9 cellular contexts compared by ENCODE assay signal in the genomic region with DNA sequence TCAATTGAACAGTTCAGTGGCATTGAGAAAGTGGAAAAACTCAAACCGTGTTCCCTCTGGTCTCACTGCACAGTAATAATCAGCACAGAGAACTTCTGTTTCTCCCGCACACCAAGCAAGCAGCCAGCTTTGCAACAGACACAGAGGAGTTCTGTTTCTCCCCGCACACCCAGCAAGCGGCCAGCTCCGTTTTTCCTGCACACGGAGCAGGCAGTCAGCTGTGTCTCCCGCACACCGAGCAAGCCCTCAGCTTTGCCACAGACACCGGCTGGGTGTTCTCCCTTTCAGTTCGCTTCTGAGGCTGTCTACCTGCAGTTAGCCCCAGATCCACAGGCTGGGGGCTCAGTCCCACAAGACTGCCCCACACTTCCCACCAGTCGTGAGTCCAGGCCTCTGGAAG. TPM values are rescaled to one million over a fixed set of nuclear protein-coding genes. Genes with fewer than 3 reads are reported as not detected.
DNase-seq lines count a peak whose midpoint lies in the region; ATAC-seq lines count a peak whose summit lies in the region.
"Had no signal": no experiment of that assay in that cellular context is flagged by ENCODE, and none has a peak within 500 bp of the region (broad histone marks: within the 10 kb centered on the region; RNA-seq: fewer than 3 reads in every experiment).

No MANE protein-coding gene starts in this region.

- CTCF ChIA-PET in activated CD4-positive, alpha-beta T cell treated with anti-CD3 and anti-CD28 coated beads, Interleukin-2, amount 10 ng/mL, durations not matched to agents 7 days and 5 days (lab: Charles Lee) = interaction anchor here (1.5 to 1.9 kb wide), 2 partner anchors 9 to 13 kb away, joined by 5 to 7 read pairs; no protein-coding TSS in a partner anchor

- peaks cover 24% of the 10 kb centered on the region for H3K4me1 Mint-ChIP-seq in activated CD4-positive, alpha-beta T cell treated with anti-CD3 and anti-CD28 coated beads, Interleukin-2, amount 10 ng/mL, durations not matched to agents 7 days and 5 days
- peaks cover 8% of the 10 kb centered on the region for H3K4me1 Mint-ChIP-seq in central memory CD8-positive, alpha-beta T cell

- POLR2A ChIA-PET in activated CD4-positive, alpha-beta T cell treated with anti-CD3 and anti-CD28 coated beads, Interleukin-2, amount 10 ng/mL, durations not matched to agents 7 days and 5 days (lab: Charles Lee) = no interaction called here

- H3K9me3 Mint-ChIP-seq in activated CD4-positive, alpha-beta T cell treated with anti-CD3 and anti-CD28 coated beads, Interleukin-2, amount 10 ng/mL, durations not matched to agents 7 days and 5 days = peaks cover 2% of the 10 kb centered on the region
- H3K9me3 Mint-ChIP-seq in central memory CD8-positive, alpha-beta T cell = no peaks in the 10 kb centered on the region

- H3K27me3 Mint-ChIP-seq in activated CD4-positive, alpha-beta T cell treated with anti-CD3 and anti-CD28 coated beads, Interleukin-2, amount 10 ng/mL, durations not matched to agents 7 days and 5 days = peaks cover 2% of the 10 kb centered on the region
- H3K27me3 Mint-ChIP-seq in central memory CD8-positive, alpha-beta T cell = no peaks in the 10 kb centered on the region

- H3K36me3 Mint-ChIP-seq in activated CD4-positive, alpha-beta T cell treated with anti-CD3 and anti-CD28 coated beads, Interleukin-2, amount 10 ng/mL, durations not matched to agents 7 days and 5 days (ENCODE audit: low read depth) = no peaks in the 10 kb centered on the region
- H3K36me3 Mint-ChIP-seq in central memory CD8-positive, alpha-beta T cell (ENCODE audit: insufficient read depth) = no peaks in the 10 kb centered on the region

- no peak for DNase-seq in activated CD4-positive, alpha-beta T cell treated with anti-CD3 and anti-CD28 coated beads, Interleukin-2, amount 10 ng/mL, durations not matched to agents 7 days and 5 days
- no peak for DNase-seq in activated CD4-positive, alpha-beta T cell treated with anti-CD3 and anti-CD28 coated beads, Interleukin-2, amount 50 U/mL, for 4 hours
- no peak for DNase-seq in central memory CD8-positive, alpha-beta T cell (ENCODE audit: low spot score in 2 of 2)
- no peak for DNase-seq in sciatic nerve (ENCODE audit: low spot score)
- DNase-seq in activated CD4-positive, CD25-positive, alpha-beta regulatory T cell (lab: John Stamatoyannopoulos, UW) = no peak
- DNase-seq: kidney glomerular epithelial cell; NCI-H1092; NK-92 treated with Interleukin-12 subunit alpha and Interleukin-12 subunit beta, amount 100 ng/mL, for 24 hours had no signal

- no peak for ATAC-seq in central memory CD8-positive, alpha-beta T cell (replicated peaks; ENCODE audit: extremely low read depth, poor library complexity, severe bottlenecking)
- peak; percentile 34 for ATAC-seq in sciatic nerve
- ATAC-seq in HG02642 (IDR thresholded peaks at IDR 0.05; ENCODE audit: poor library complexity, unreplicated experiment) = no peak

- H3K27ac Mint-ChIP-seq in activated CD4-positive, alpha-beta T cell treated with anti-CD3 and anti-CD28 coated beads, Interleukin-2, amount 10 ng/mL, durations not matched to agents 7 days and 5 days = peak overlapping the region; percentile 77
- no peak overlapping the region for H3K27ac Mint-ChIP-seq in central memory CD8-positive, alpha-beta T cell (ENCODE audit: low read depth)

- intact Hi-C loops in sciatic nerve (cut with DNase I) = no loop called here

- H3K4me3 Mint-ChIP-seq in activated CD4-positive, alpha-beta T cell treated with anti-CD3 and anti-CD28 coated beads, Interleukin-2, amount 10 ng/mL, durations not matched to agents 7 days and 5 days = peak overlapping the region; percentile 41
- H3K4me3 Mint-ChIP-seq in central memory CD8-positive, alpha-beta T cell = peak overlapping the region; percentile 31

RNA-seq across cellular contexts. Expression of a gene that starts 9.9 kb away (rescaled TPM):
- total RNA-seq in activated CD4-positive, alpha-beta T cell treated with anti-CD3 and anti-CD28 coated beads, Interleukin-2, amount 10 ng/mL, durations not matched to agents 7 days and 5 days = 100 to 1,000 TPM; 219 to 268 TPM
- total RNA-seq in sciatic nerve = 187 TPM

RNA-seq across cellular contexts. Expression of a gene that starts 31.3 kb away (rescaled TPM):
- total RNA-seq in activated CD4-positive, alpha-beta T cell treated with anti-CD3 and anti-CD28 coated beads, Interleukin-2, amount 10 ng/mL, durations not matched to agents 7 days and 5 days = 10 to 100 TPM in 1 of 2 experiments, 1 to 10 TPM in 1; 7.8 to 11.9 TPM
- 24.9 TPM for total RNA-seq in sciatic nerve

RNA-seq across cellular contexts. Expression of a gene that starts 39.9 kb away (rescaled TPM):
- 10 to 100 TPM; 58.2 to 62.1 TPM for total RNA-seq in activated CD4-positive, alpha-beta T cell treated with anti-CD3 and anti-CD28 coated beads, Interleukin-2, amount 10 ng/mL, durations not matched to agents 7 days and 5 days
- 74.8 TPM for total RNA-seq in sciatic nerve

RNA-seq across cellular contexts. Expression of a gene that starts 41.8 kb away (rescaled TPM):
- 10 to 100 TPM; 39.1 to 44.7 TPM for total RNA-seq in activated CD4-positive, alpha-beta T cell treated with anti-CD3 and anti-CD28 coated beads, Interleukin-2, amount 10 ng/mL, durations not matched to agents 7 days and 5 days
- total RNA-seq in sciatic nerve = 28.4 TPM

RNA-seq across cellular contexts. Expression of a gene that starts 42.3 kb away (rescaled TPM):
- total RNA-seq in activated CD4-positive, alpha-beta T cell treated with anti-CD3 and anti-CD28 coated beads, Interleukin-2, amount 10 ng/mL, durations not matched to agents 7 days and 5 days = 10 to 100 TPM; 44.0 to 48.8 TPM
- 52.8 TPM for total RNA-seq in sciatic nerve
